In the genomic region with DNA sequence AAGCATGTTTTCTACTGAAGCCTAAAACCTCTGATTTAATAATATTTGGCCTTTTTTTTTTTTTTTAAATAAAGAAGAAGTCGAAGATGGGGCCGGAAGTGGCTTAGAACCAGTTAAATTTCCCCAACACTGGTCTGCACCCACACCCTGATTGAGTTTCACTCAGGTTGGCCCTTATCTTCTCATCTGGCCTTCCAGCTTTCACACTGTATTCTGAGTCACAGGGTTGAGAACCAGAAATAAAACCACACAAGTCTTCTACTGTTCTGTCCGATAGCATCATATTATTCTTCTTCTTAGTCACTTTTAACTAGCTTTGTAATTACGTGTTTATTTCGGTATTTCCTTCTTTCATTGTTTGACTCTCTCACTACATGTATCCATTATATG, we compare ENCODE assay signal across 8 cellular contexts. TPM values are rescaled to one million over a fixed set of nuclear protein-coding genes. Genes with fewer than 3 reads are reported as not detected.
DNase-seq lines count a peak whose midpoint lies in the region; ATAC-seq and TF ChIP-seq lines count a peak whose summit lies in the region.

No MANE protein-coding gene starts in this region.

- H2AFZ ChIP-seq in DND-41 (ENCODE audit: low read depth, low read length), result no peak overlapping the region
- H2AFZ ChIP-seq in osteoblast (ENCODE audit: low read length), result no peak overlapping the region

- no peaks in the 10 kb centered on the region for H3K9me3 Mint-ChIP-seq in activated T-helper 1 cell treated with anti-CD3 and anti-CD28 coated beads, Interleukin-12 subunit alpha, Interleukin-12 subunit beta, Interleukin-2, Interleukin-4 antibody, amounts not matched to agents 30 ng/mL and 10 ng/mL and 1 ng/mL, durations not matched to agents 14 hours and 24 hours and 36 hours

- H3K4me1 ChIP-seq in DND-41 (ENCODE audit: insufficient read depth, low read length) (no peaks in the 10 kb centered on the region; the same call in 1 of the 2 replicates), osteoblast (ENCODE audit: insufficient read depth, low read length) (peaks cover 42% of the 10 kb centered on the region)

- H3K4me1 Mint-ChIP-seq in activated T-helper 1 cell treated with anti-CD3 and anti-CD28 coated beads, Interleukin-12 subunit alpha, Interleukin-12 subunit beta, Interleukin-2, Interleukin-4 antibody, amounts not matched to agents 30 ng/mL and 10 ng/mL and 1 ng/mL, durations not matched to agents 14 hours and 24 hours and 36 hours (ENCODE audit: low read depth), result peaks cover 7% of the 10 kb centered on the region

- no peak overlapping the region for H3K9ac ChIP-seq in DND-41 (ENCODE audit: low read depth, low read length)

- H3K4me3 Mint-ChIP-seq in activated T-helper 1 cell treated with anti-CD3 and anti-CD28 coated beads, Interleukin-12 subunit alpha, Interleukin-12 subunit beta, Interleukin-2, Interleukin-4 antibody, amounts not matched to agents 30 ng/mL and 10 ng/mL and 1 ng/mL, durations not matched to agents 14 hours and 24 hours and 36 hours, result no peak overlapping the region

- H3K79me2 ChIP-seq in DND-41 (ENCODE audit: insufficient read depth, low read length) (no peaks in the 10 kb centered on the region), osteoblast (ENCODE audit: insufficient read depth, low read length) (no peaks in the 10 kb centered on the region)

- peaks cover 24% of the 10 kb centered on the region for H3K27me3 Mint-ChIP-seq in activated T-helper 1 cell treated with anti-CD3 and anti-CD28 coated beads, Interleukin-12 subunit alpha, Interleukin-12 subunit beta, Interleukin-2, Interleukin-4 antibody, amounts not matched to agents 30 ng/mL and 10 ng/mL and 1 ng/mL, durations not matched to agents 14 hours and 24 hours and 36 hours (ENCODE audit: insufficient read depth)

- no peak overlapping the region for H3K4me2 ChIP-seq in DND-41 (ENCODE audit: insufficient read depth, low read length)
- H3K4me2 ChIP-seq in osteoblast (ENCODE audit: insufficient read depth, low read length), result peak overlapping the region; percentile 69

- intact Hi-C loops in activated T-helper 1 cell treated with anti-CD3 and anti-CD28 coated beads, Interleukin-12 subunit alpha, Interleukin-12 subunit beta, Interleukin-2, Interleukin-4 antibody, amounts not matched to agents 30 ng/mL and 10 ng/mL and 1 ng/mL, durations not matched to agents 14 hours and 24 hours and 36 hours (cut with micrococcal nuclease), result loop anchor here (1.0 to 2.0 kb wide), 2 partner anchors 32 to 49 kb away; no protein-coding TSS in a partner anchor
- intact Hi-C loops in Right ventricle myocardium inferior (cut with DNase I), result no loop called here

- H3K27ac ChIP-seq in DND-41 (ENCODE audit: low read length) (no peak overlapping the region), osteoblast (ENCODE audit: low read depth, low read length) (peak overlapping the region; percentile 78)

- H3K36me3 Mint-ChIP-seq in activated T-helper 1 cell treated with anti-CD3 and anti-CD28 coated beads, Interleukin-12 subunit alpha, Interleukin-12 subunit beta, Interleukin-2, Interleukin-4 antibody, amounts not matched to agents 30 ng/mL and 10 ng/mL and 1 ng/mL, durations not matched to agents 14 hours and 24 hours and 36 hours (ENCODE audit: low read depth), result no peaks in the 10 kb centered on the region

- no peak overlapping the region for H3K27ac Mint-ChIP-seq in activated T-helper 1 cell treated with anti-CD3 and anti-CD28 coated beads, Interleukin-12 subunit alpha, Interleukin-12 subunit beta, Interleukin-2, Interleukin-4 antibody, amounts not matched to agents 30 ng/mL and 10 ng/mL and 1 ng/mL, durations not matched to agents 14 hours and 24 hours and 36 hours

- H3K9me3 ChIP-seq in DND-41 (ENCODE audit: insufficient read depth, low read length, severe bottlenecking), result no peaks in the 10 kb centered on the region
- H3K9me3 ChIP-seq in osteoblast (ENCODE audit: low read depth, low read length), result no peaks in the 10 kb centered on the region

- DNase-seq in DND-41 (peak; percentile 49), LHCN-M2 (ENCODE audit: low read depth) (peak; percentile 93), osteoblast (ENCODE audit: insufficient read length, low spot score, missing footprints) (peak; percentile 73), mucosa of gallbladder (ENCODE audit: low spot score) (no peak), NCI-H2171 (lab: John Stamatoyannopoulos, UW) (no peak), Right ventricle myocardium inferior (ENCODE audit: missing footprints) (no peak)
- DNase-seq in activated T-helper 1 cell treated with anti-CD3 and anti-CD28 coated beads, Interleukin-12 subunit alpha, Interleukin-12 subunit beta, Interleukin-2, Interleukin-4 antibody, amounts not matched to agents 30 ng/mL and 10 ng/mL and 1 ng/mL, durations not matched to agents 14 hours and 24 hours and 36 hours (ENCODE audit: low spot score), result peak; percentile 11

- H3K36me3 ChIP-seq in DND-41 (ENCODE audit: insufficient read depth, low read length) (no peaks in the 10 kb centered on the region), osteoblast (ENCODE audit: insufficient read depth, low read length) (no peaks in the 10 kb centered on the region)

- H3K27me3 ChIP-seq in DND-41 (ENCODE audit: insufficient read depth, low read length, poor library complexity) (no peaks in the 10 kb centered on the region), osteoblast (ENCODE audit: insufficient read depth, low read length) (no peaks in the 10 kb centered on the region)

- ATAC-seq in DND-41 (ENCODE audit: insufficient read depth, low read depth) (peak; percentile 94), GM19452 (IDR thresholded peaks at IDR 0.05; ENCODE audit: unreplicated experiment) (no peak), Right ventricle myocardium inferior (no peak)

- TF ChIP-seq CTCF in DND-41 (IDR thresholded peaks at IDR 0.05; ENCODE audit: borderline replicate concordance, extremely low read depth, low read length, poor library complexity, severe bottlenecking) (no peak), osteoblast (IDR thresholded peaks at IDR 0.05; ENCODE audit: extremely low read depth, low read depth, low read length) (no peak)

- H4K20me1 ChIP-seq in DND-41 (ENCODE audit: insufficient read depth, low read length) (no peaks in the 10 kb centered on the region), osteoblast (ENCODE audit: insufficient read depth, low read length) (no peaks in the 10 kb centered on the region)

- H3K4me3 ChIP-seq in DND-41 (ENCODE audit: low read depth in 1 of 2, low read length in 2 of 2), result no peak overlapping the region
- no peak overlapping the region for H3K4me3 ChIP-seq in osteoblast (ENCODE audit: insufficient read depth, low read length)

RNA-seq across cellular contexts. Expression of gene ZNF365, which starts 9.9 kb away (rescaled TPM):
- total RNA-seq in LHCN-M2 (2014; rRNA removed), result 5.3 and 6.2 TPM in 2 replicates
- polyA plus RNA-seq in LHCN-M2 (2012), result 3.1 TPM
- not detected in 2 replicates for total RNA-seq in activated T-helper 1 cell treated with anti-CD3 and anti-CD28 coated beads, Interleukin-12 subunit alpha, Interleukin-12 subunit beta, Interleukin-2, Interleukin-4 antibody, amounts not matched to agents 30 ng/mL and 10 ng/mL and 1 ng/mL, durations not matched to agents 14 hours and 24 hours and 36 hours
- total RNA-seq in osteoblast, result 9.1 and 9.8 TPM in 2 replicates
- 0.40 TPM for total RNA-seq in mucosa of gallbladder
- not detected for total RNA-seq in Right ventricle myocardium inferior

Comparison
In these comparisons a context has a peak if more than half of its experiments do, and no peak if none do; other contexts are left out.
1. DNase-seq: peak in DND-41 (single experiment), LHCN-M2 (single experiment), activated T-helper 1 cell treated with anti-CD3 and anti-CD28 coated beads, Interleukin-12 subunit alpha, Interleukin-12 subunit beta, Interleukin-2, Interleukin-4 antibody, amounts not matched to agents 30 ng/mL and 10 ng/mL and 1 ng/mL, durations not matched to agents 14 hours and 24 hours and 36 hours (single experiment) and osteoblast (single experiment); none in mucosa of gallbladder (single experiment), NCI-H2171 (single experiment) and Right ventricle myocardium inferior (single experiment).